11 cellular contexts compared by ENCODE assay signal in the genomic region with DNA sequence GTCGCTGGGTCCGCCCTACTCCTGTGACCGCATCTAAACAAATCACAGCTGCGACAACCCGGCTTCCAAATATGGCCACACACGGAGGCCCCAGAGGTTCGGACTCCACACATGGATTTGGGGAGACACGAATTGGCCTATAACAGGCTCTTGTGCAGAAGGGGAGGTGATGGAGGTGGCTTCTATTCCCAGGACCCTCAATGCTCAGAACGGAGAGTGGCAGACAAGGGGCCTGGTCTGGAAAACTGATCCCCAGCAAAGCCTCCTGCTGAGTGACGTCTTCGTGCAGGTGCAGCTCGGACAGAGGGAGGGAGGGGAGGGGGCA.
DNase-seq lines count a peak whose midpoint lies in the region; TF ChIP-seq lines count a peak whose summit lies in the region.
"Had no signal": no experiment of that assay in that cellular context is flagged by ENCODE, and none has a peak within 500 bp of the region (broad histone marks: within the 10 kb centered on the region; RNA-seq: fewer than 3 reads in every experiment).

No MANE protein-coding gene starts in this region.

- H3K4me1 ChIP-seq in CD4-positive, alpha-beta memory T cell (ENCODE audit: insufficient read depth, low read length): peaks cover 24% of the 10 kb centered on the region
- peaks cover 5% of the 10 kb centered on the region; the same call in 1 of the 2 replicates for H3K4me1 ChIP-seq in HUES48 (ENCODE audit: control insufficient read depth, insufficient read depth, low read length)
- H3K4me1 ChIP-seq in esophagus muscularis mucosa: peaks cover 14 to 32% (median 22%) of the 10 kb centered on the region in 4 donors
- no peaks in the 10 kb centered on the region for H3K4me1 ChIP-seq in MM.1S (ENCODE audit: low read length)
- no peaks in the 10 kb centered on the region for H3K4me1 ChIP-seq in GM23248 (ENCODE audit: insufficient read depth)

- peaks cover 1 to 13% of the 10 kb centered on the region in 2 donors for H3K36me3 Mint-ChIP-seq in CD4-positive, alpha-beta memory T cell
- H3K36me3 Mint-ChIP-seq in neural crest cell (ENCODE audit: low read depth): peaks cover 6% of the 10 kb centered on the region

- H4K20me1 ChIP-seq in MM.1S (ENCODE audit: insufficient read depth, low read length): no peaks in the 10 kb centered on the region
- no peaks in the 10 kb centered on the region for H4K20me1 ChIP-seq in GM23248 (ENCODE audit: insufficient read depth)

- no peak for DNase-seq in CD4-positive, alpha-beta memory T cell
- DNase-seq in esophagus muscularis mucosa (ENCODE audit: extremely low spot score) (no peak), neural crest cell (ENCODE audit: low read depth, low spot score) (no peak), MM.1S (no peak), HT-29 (ENCODE audit: low spot score) (no peak), mucosa of gallbladder (ENCODE audit: low spot score) (no peak), GM23248 (no peak)
- DNase-seq: Karpas-422 had no signal

- no peak for TF ChIP-seq POLR2A in esophagus muscularis mucosa (IDR thresholded peaks at IDR 0.05; ENCODE audit: low read depth)

- H3K4me3 Mint-ChIP-seq in CD4-positive, alpha-beta memory T cell: peak overlapping the region in 7 of 8 donors; percentile 27 to 81 (median 64)
- peak overlapping the region; percentile 47 for H3K4me3 Mint-ChIP-seq in neural crest cell

- H3K27ac ChIP-seq in CD4-positive, alpha-beta memory T cell (ENCODE audit: low read depth, low read length): no peak overlapping the region
- H3K27ac ChIP-seq in HUES48 (ENCODE audit: low read depth, low read length): no peak overlapping the region
- no peak overlapping the region for H3K27ac ChIP-seq in esophagus muscularis mucosa (replicated peaks in 1 of 4)
- no peak overlapping the region for H3K27ac ChIP-seq in MM.1S (ENCODE audit: low read length)
- H3K27ac ChIP-seq in GM23248: no peak overlapping the region
- H3K27ac ChIP-seq: C4-2B, heart left ventricle had no signal

- peaks cover 2 to 23% (median 15%) of the 10 kb centered on the region in 8 donors for H3K9me3 Mint-ChIP-seq in CD4-positive, alpha-beta memory T cell
- peaks cover 4% of the 10 kb centered on the region for H3K9me3 Mint-ChIP-seq in neural crest cell

- peak overlapping the region in 4 of 7 donors; percentile 61 to 91 (median 78) for H3K27ac Mint-ChIP-seq in CD4-positive, alpha-beta memory T cell
- H3K27ac Mint-ChIP-seq in neural crest cell (ENCODE audit: unreplicated experiment): no peak overlapping the region

- no peak overlapping the region for H2AFZ ChIP-seq in MM.1S (ENCODE audit: low read length)
- H2AFZ ChIP-seq in GM23248: no peak overlapping the region

- POLR2A ChIA-PET in CD4-positive, alpha-beta memory T cell (lab: Charles Lee; ENCODE audit: partially characterized antibody): interaction anchor here (2.8 kb wide), 1 partner anchor 28 kb away, joined by 13 read pairs; no protein-coding TSS in a partner anchor

- TF ChIP-seq EP300 in esophagus muscularis mucosa (IDR thresholded peaks at IDR 0.05): no peak

- H3K4me2 ChIP-seq in MM.1S (ENCODE audit: low read depth, low read length): no peak overlapping the region
- H3K4me2 ChIP-seq in GM23248 (ENCODE audit: unreplicated experiment): no peak overlapping the region

- TF ChIP-seq CTCF in esophagus muscularis mucosa (IDR thresholded peaks at IDR 0.05) (no peak), neural crest cell (conservative IDR thresholded peaks at IDR 0.05) (no peak), MM.1S (IDR thresholded peaks at IDR 0.05; ENCODE audit: low read length) (no peak)

- H3K27me3 ChIP-seq in CD4-positive, alpha-beta memory T cell (ENCODE audit: insufficient read depth, low read length): no peaks in the 10 kb centered on the region
- peaks cover 12% of the 10 kb centered on the region for H3K27me3 ChIP-seq in HUES48 (ENCODE audit: control insufficient read depth, insufficient read depth, low read length)
- H3K27me3 ChIP-seq in esophagus muscularis mucosa: peaks cover 0 to 35% (median 3%) of the 10 kb centered on the region in 4 donors
- H3K27me3 ChIP-seq in MM.1S (replicated peaks; ENCODE audit: insufficient read depth, low read length): no peaks in the 10 kb centered on the region
- peaks cover 38% of the 10 kb centered on the region for H3K27me3 ChIP-seq in GM23248 (replicated peaks; ENCODE audit: insufficient read depth)

- no peak overlapping the region for H3K4me3 ChIP-seq in CD4-positive, alpha-beta memory T cell (ENCODE audit: low read length in 2 of 2)
- H3K4me3 ChIP-seq in HUES48 (ENCODE audit: low read depth, low read length): peak overlapping the region; percentile 53; the same call in 1 of the 2 replicates
- H3K4me3 ChIP-seq in esophagus muscularis mucosa: peak overlapping the region in 3 of 4 donors; percentile 42 to 56 (median 48)
- H3K4me3 ChIP-seq in MM.1S (ENCODE audit: low read length): no peak overlapping the region
- no peak overlapping the region for H3K4me3 ChIP-seq in GM23248

- H3K79me2 ChIP-seq in MM.1S (ENCODE audit: low read length): no peaks in the 10 kb centered on the region
- H3K79me2 ChIP-seq in GM23248 (ENCODE audit: insufficient read depth): no peaks in the 10 kb centered on the region

- peaks cover 0 to 1% of the 10 kb centered on the region in 2 donors for H3K27me3 Mint-ChIP-seq in CD4-positive, alpha-beta memory T cell
- peaks cover 34% of the 10 kb centered on the region for H3K27me3 Mint-ChIP-seq in neural crest cell (ENCODE audit: low read depth)

- intact Hi-C loops in CD4-positive, alpha-beta memory T cell (cut with micrococcal nuclease): no loop called here
- intact Hi-C loops in esophagus muscularis mucosa (cut with DNase I): no loop called here

- 35% methylated on average over 9 of the region's 12 CpGs for WGBS in esophagus muscularis mucosa
- 1 to 3% methylated on average over 11 to 12 of the region's 12 CpGs for WGBS in GM23248 (ENCODE audit: low coverage in 1 of 2, low lambda C conversion rate in 2 of 2, missing lambda C conversion rate in 2 of 2), 2 experiments

- H3F3A ChIP-seq in MM.1S (ENCODE audit: insufficient read depth, low read length) (no peaks in the 10 kb centered on the region), GM23248 (ENCODE audit: insufficient read depth) (no peaks in the 10 kb centered on the region)

- CTCF ChIA-PET in CD4-positive, alpha-beta memory T cell (lab: Charles Lee; ENCODE audit: partially characterized antibody): no interaction called here

- peaks cover 18 to 43% (median 25%) of the 10 kb centered on the region in 4 donors for H3K4me1 Mint-ChIP-seq in CD4-positive, alpha-beta memory T cell
- H3K4me1 Mint-ChIP-seq in neural crest cell: peaks cover 4% of the 10 kb centered on the region

- H3K9me3 ChIP-seq in CD4-positive, alpha-beta memory T cell (ENCODE audit: control insufficient read depth in 1 of 2, low read length in 2 of 2): no peaks in the 10 kb centered on the region
- H3K9me3 ChIP-seq in HUES48 (ENCODE audit: control insufficient read depth, insufficient read depth, low read length): no peaks in the 10 kb centered on the region
- H3K9me3 ChIP-seq in esophagus muscularis mucosa: peaks cover 0 to 30% (median 18%) of the 10 kb centered on the region in 4 donors
- H3K9me3 ChIP-seq in MM.1S (replicated peaks; ENCODE audit: insufficient read depth, low read length): no peaks in the 10 kb centered on the region
- H3K9me3 ChIP-seq in GM23248 (ENCODE audit: low read depth): no peaks in the 10 kb centered on the region

- H3K9ac ChIP-seq in HUES48 (ENCODE audit: low read depth, low read length): no peak overlapping the region
- no peak overlapping the region for H3K9ac ChIP-seq in MM.1S (ENCODE audit: low read length)
- H3K9ac ChIP-seq in GM23248: no peak overlapping the region

- in situ Hi-C loops in GM23248 (cut with MboI): no loop called here

- H3K9me2 ChIP-seq in MM.1S (replicated peaks; ENCODE audit: insufficient read depth, low read length) (no peaks in the 10 kb centered on the region), GM23248 (ENCODE audit: insufficient read depth) (no peaks in the 10 kb centered on the region)

- H3K36me3 ChIP-seq in CD4-positive, alpha-beta memory T cell (ENCODE audit: insufficient read depth, low read length): no peaks in the 10 kb centered on the region
- H3K36me3 ChIP-seq in HUES48 (ENCODE audit: control insufficient read depth, insufficient read depth, low read length) (no peaks in the 10 kb centered on the region), esophagus muscularis mucosa (no peaks in the 10 kb centered on the region), MM.1S (replicated peaks; ENCODE audit: insufficient read depth, low read length) (no peaks in the 10 kb centered on the region), GM23248 (ENCODE audit: low read depth) (no peaks in the 10 kb centered on the region)
- H3K36me3 ChIP-seq: heart left ventricle had no signal

Comparison
In these comparisons a context has a peak if more than half of its experiments do, and no peak if none do; other contexts are left out.
1. H3K4me3 ChIP-seq: peak in HUES48 (single experiment) and esophagus muscularis mucosa (3 of 4); none in CD4-positive, alpha-beta memory T cell (0 of 2), MM.1S (single experiment) and GM23248 (single experiment).